23 cellular contexts compared by ENCODE assay signal in the genomic region with DNA sequence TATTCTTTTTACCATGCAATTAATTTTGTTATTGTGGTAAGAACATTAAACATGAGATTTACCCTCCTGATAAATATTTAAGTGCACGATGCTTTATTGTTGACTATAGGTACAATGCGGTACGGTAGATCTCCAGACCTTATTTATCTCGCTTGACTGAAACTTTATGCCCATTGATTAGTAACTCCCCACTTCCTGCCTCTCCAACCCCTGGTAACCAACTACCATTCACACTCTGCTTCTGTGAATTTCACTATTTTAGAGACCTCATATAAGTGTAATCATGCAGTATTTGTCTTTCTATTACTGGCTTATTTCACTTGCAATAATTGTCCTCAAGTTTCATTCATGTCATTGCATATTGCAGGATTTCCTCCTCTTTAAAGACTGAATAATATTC.
DNase-seq lines count a peak whose midpoint lies in the region; ATAC-seq and TF ChIP-seq lines count a peak whose summit lies in the region.
"Had no signal": no experiment of that assay in that cellular context is flagged by ENCODE, and none has a peak within 500 bp of the region (broad histone marks: within the 10 kb centered on the region; RNA-seq: fewer than 3 reads in every experiment).

No MANE protein-coding gene starts in this region.

- peak overlapping the region; percentile 88 for H3K27ac ChIP-seq in CD4-positive, CD25-positive, alpha-beta regulatory T cell (ENCODE audit: insufficient read depth, low read length, poor library complexity, severe bottlenecking)
- H3K27ac ChIP-seq in transverse colon = no peak overlapping the region
- H3K27ac ChIP-seq: 22Rv1, body of pancreas, heart left ventricle, HL-60, right lobe of liver, stomach, tibial artery had no signal

- TF ChIP-seq EP300 in transverse colon (IDR thresholded peaks at IDR 0.05; ENCODE audit: low read depth) = no peak

- no peak for TF ChIP-seq POLR2A in transverse colon (IDR thresholded peaks at IDR 0.05)

- intact Hi-C loops in transverse colon (cut with DNase I; ENCODE audit: low total_unique reads) = no loop called here

- H3K4me3 ChIP-seq in CD4-positive, CD25-positive, alpha-beta regulatory T cell (ENCODE audit: low read depth, low read length) = peak overlapping the region; percentile 68
- no peak overlapping the region for H3K4me3 ChIP-seq in transverse colon
- no peak overlapping the region for H3K4me3 ChIP-seq in HAP-1
- H3K4me3 ChIP-seq: body of pancreas, right lobe of liver, stomach, tibial artery had no signal

- WGBS in transverse colon (ENCODE audit: low coverage in 1 of 2), 2 donors = 76 to 88% methylated on average over 4 of the region's 4 CpGs

- H3K27ac Mint-ChIP-seq in CD4-positive, CD25-positive, alpha-beta regulatory T cell = peak overlapping the region; percentile 12 to 93 (median 22)
- H3K27ac Mint-ChIP-seq in T-helper 1 cell treated with Interleukin-12 subunit alpha and Interleukin-12 subunit beta and Interleukin-4 antibody, amounts not matched to agents 30 μg/mL and 1 μg/mL, for 36 hours = no peak overlapping the region
- peak overlapping the region; percentile 98 for H3K27ac Mint-ChIP-seq in central memory CD8-positive, alpha-beta T cell (ENCODE audit: low read depth)

- no peaks in the 10 kb centered on the region for H3K36me3 ChIP-seq in CD4-positive, CD25-positive, alpha-beta regulatory T cell (ENCODE audit: control insufficient read depth, insufficient read depth, low read length)
- no peaks in the 10 kb centered on the region for H3K36me3 ChIP-seq in transverse colon
- H3K36me3 ChIP-seq in HAP-1 (replicated peaks) = no peaks in the 10 kb centered on the region
- H3K36me3 ChIP-seq: heart left ventricle, right lobe of liver, stomach, tibial artery had no signal

- in situ Hi-C loops in transverse colon (cut with MboI; ENCODE audit: low pct_ligation_motif_present in 1 of 4, low pct_unique_long_range_greater_than_20kb in 1 of 4, low sequenced_read_pairs in 3 of 4) (no loop called here), HAP-1 (cut with MboI; ENCODE audit: low sequenced_read_pairs) (no loop called here)

- no peaks in the 10 kb centered on the region for H3K27me3 ChIP-seq in CD4-positive, CD25-positive, alpha-beta regulatory T cell (ENCODE audit: control insufficient read depth, insufficient read depth, low read length)
- no peaks in the 10 kb centered on the region for H3K27me3 ChIP-seq in transverse colon
- no peaks in the 10 kb centered on the region for H3K27me3 ChIP-seq in HAP-1 (ENCODE audit: low read depth)
- H3K27me3 ChIP-seq: body of pancreas, heart left ventricle, right lobe of liver, tibial artery had no signal

- H3K36me3 Mint-ChIP-seq in CD4-positive, CD25-positive, alpha-beta regulatory T cell = no peaks in the 10 kb centered on the region
- no peaks in the 10 kb centered on the region for H3K36me3 Mint-ChIP-seq in T-helper 1 cell treated with Interleukin-12 subunit alpha and Interleukin-12 subunit beta and Interleukin-4 antibody, amounts not matched to agents 30 μg/mL and 1 μg/mL, for 36 hours (ENCODE audit: low read depth)
- peaks cover 2% of the 10 kb centered on the region for H3K36me3 Mint-ChIP-seq in central memory CD8-positive, alpha-beta T cell (ENCODE audit: insufficient read depth)

- ATAC-seq in activated CD4-positive, CD25-positive, alpha-beta regulatory T cell treated with anti-CD3 and anti-CD28 coated beads, Interleukin-2, amount 50 U/mL, for 24 hours = peak; percentile 27 to 30
- ATAC-seq in CD4-positive, CD25-positive, alpha-beta regulatory T cell (ENCODE audit: low read depth in 2 of 2) = peak in 1 of 2 donors; percentile 23
- ATAC-seq in central memory CD8-positive, alpha-beta T cell (replicated peaks; ENCODE audit: extremely low read depth, poor library complexity, severe bottlenecking) = peak; percentile 15
- ATAC-seq in GM21723 (IDR thresholded peaks at IDR 0.05; ENCODE audit: unreplicated experiment) = no peak
- ATAC-seq: body of pancreas, heart left ventricle, right lobe of liver had no signal

- no peaks in the 10 kb centered on the region for H3K27me3 Mint-ChIP-seq in CD4-positive, CD25-positive, alpha-beta regulatory T cell
- no peaks in the 10 kb centered on the region for H3K27me3 Mint-ChIP-seq in T-helper 1 cell treated with Interleukin-12 subunit alpha and Interleukin-12 subunit beta and Interleukin-4 antibody, amounts not matched to agents 30 μg/mL and 1 μg/mL, for 36 hours (ENCODE audit: low read depth)
- H3K27me3 Mint-ChIP-seq in central memory CD8-positive, alpha-beta T cell = no peaks in the 10 kb centered on the region

- H3K9me3 Mint-ChIP-seq in CD4-positive, CD25-positive, alpha-beta regulatory T cell = no peaks in the 10 kb centered on the region
- no peaks in the 10 kb centered on the region for H3K9me3 Mint-ChIP-seq in T-helper 1 cell treated with Interleukin-12 subunit alpha and Interleukin-12 subunit beta and Interleukin-4 antibody, amounts not matched to agents 30 μg/mL and 1 μg/mL, for 36 hours
- no peaks in the 10 kb centered on the region for H3K9me3 Mint-ChIP-seq in central memory CD8-positive, alpha-beta T cell

- peaks cover 62% of the 10 kb centered on the region for H3K4me1 ChIP-seq in CD4-positive, CD25-positive, alpha-beta regulatory T cell (ENCODE audit: control insufficient read depth, insufficient read depth, low read length, poor library complexity, severe bottlenecking)
- H3K4me1 ChIP-seq in transverse colon = peaks cover 0 to 15% (median 4%) of the 10 kb centered on the region in 4 donors
- no peaks in the 10 kb centered on the region for H3K4me1 ChIP-seq in HAP-1
- H3K4me1 ChIP-seq: right lobe of liver had no signal

- no peak for DNase-seq in activated CD4-positive, CD25-positive, alpha-beta regulatory T cell (lab: John Stamatoyannopoulos, UW)
- DNase-seq in CD4-positive, CD25-positive, alpha-beta regulatory T cell = peak in 1 of 3 donors; percentile 41
- DNase-seq in central memory CD8-positive, alpha-beta T cell (ENCODE audit: low spot score in 2 of 2) = no peak
- DNase-seq in transverse colon (no peak), HAP-1 (ENCODE audit: low spot score in 2 of 2) (no peak)
- DNase-seq: COR-L47, DMS79 treated with DMSO at 0.1 percent for 48 hours, foreskin fibroblast, heart left ventricle, Kasumi-1, mammary epithelial cell, NCI-H1092, NCI-H187, NCI-H526 treated with DMSO at 0.1 percent for 48 hours, stomach had no signal

- peaks cover 25 to 78% (median 51%) of the 10 kb centered on the region in 4 donors for H3K4me1 Mint-ChIP-seq in CD4-positive, CD25-positive, alpha-beta regulatory T cell
- peaks cover 68% of the 10 kb centered on the region for H3K4me1 Mint-ChIP-seq in T-helper 1 cell treated with Interleukin-12 subunit alpha and Interleukin-12 subunit beta and Interleukin-4 antibody, amounts not matched to agents 30 μg/mL and 1 μg/mL, for 36 hours (ENCODE audit: low read depth)
- H3K4me1 Mint-ChIP-seq in central memory CD8-positive, alpha-beta T cell = peaks cover 60% of the 10 kb centered on the region

- H3K9me3 ChIP-seq in CD4-positive, CD25-positive, alpha-beta regulatory T cell (ENCODE audit: control insufficient read depth in 2 of 2, low read length in 2 of 2) = no peaks in the 10 kb centered on the region
- H3K9me3 ChIP-seq in transverse colon (no peaks in the 10 kb centered on the region), HAP-1 (no peaks in the 10 kb centered on the region)
- H3K9me3 ChIP-seq: body of pancreas, heart left ventricle, right lobe of liver, stomach, tibial artery had no signal

- peak overlapping the region; percentile 50 to 94 (median 76) for H3K4me3 Mint-ChIP-seq in CD4-positive, CD25-positive, alpha-beta regulatory T cell
- H3K4me3 Mint-ChIP-seq in T-helper 1 cell treated with Interleukin-12 subunit alpha and Interleukin-12 subunit beta and Interleukin-4 antibody, amounts not matched to agents 30 μg/mL and 1 μg/mL, for 36 hours = peak overlapping the region; percentile 10
- peak overlapping the region; percentile 62 for H3K4me3 Mint-ChIP-seq in central memory CD8-positive, alpha-beta T cell

- no peak for TF ChIP-seq CTCF in transverse colon (IDR thresholded peaks at IDR 0.05)

Comparison
In these comparisons a context has a peak if more than half of its experiments do, and no peak if none do; other contexts are left out.
1. H3K4me3 Mint-ChIP-seq: peak in every context shown above with its lines; median percentile 76 in CD4-positive, CD25-positive, alpha-beta regulatory T cell; 62 in central memory CD8-positive, alpha-beta T cell; 10 in T-helper 1 cell treated with Interleukin-12 subunit alpha and Interleukin-12 subunit beta and Interleukin-4 antibody, amounts not matched to agents 30 μg/mL and 1 μg/mL, for 36 hours.